9 cellular contexts compared by ENCODE assay signal in the genomic region with DNA sequence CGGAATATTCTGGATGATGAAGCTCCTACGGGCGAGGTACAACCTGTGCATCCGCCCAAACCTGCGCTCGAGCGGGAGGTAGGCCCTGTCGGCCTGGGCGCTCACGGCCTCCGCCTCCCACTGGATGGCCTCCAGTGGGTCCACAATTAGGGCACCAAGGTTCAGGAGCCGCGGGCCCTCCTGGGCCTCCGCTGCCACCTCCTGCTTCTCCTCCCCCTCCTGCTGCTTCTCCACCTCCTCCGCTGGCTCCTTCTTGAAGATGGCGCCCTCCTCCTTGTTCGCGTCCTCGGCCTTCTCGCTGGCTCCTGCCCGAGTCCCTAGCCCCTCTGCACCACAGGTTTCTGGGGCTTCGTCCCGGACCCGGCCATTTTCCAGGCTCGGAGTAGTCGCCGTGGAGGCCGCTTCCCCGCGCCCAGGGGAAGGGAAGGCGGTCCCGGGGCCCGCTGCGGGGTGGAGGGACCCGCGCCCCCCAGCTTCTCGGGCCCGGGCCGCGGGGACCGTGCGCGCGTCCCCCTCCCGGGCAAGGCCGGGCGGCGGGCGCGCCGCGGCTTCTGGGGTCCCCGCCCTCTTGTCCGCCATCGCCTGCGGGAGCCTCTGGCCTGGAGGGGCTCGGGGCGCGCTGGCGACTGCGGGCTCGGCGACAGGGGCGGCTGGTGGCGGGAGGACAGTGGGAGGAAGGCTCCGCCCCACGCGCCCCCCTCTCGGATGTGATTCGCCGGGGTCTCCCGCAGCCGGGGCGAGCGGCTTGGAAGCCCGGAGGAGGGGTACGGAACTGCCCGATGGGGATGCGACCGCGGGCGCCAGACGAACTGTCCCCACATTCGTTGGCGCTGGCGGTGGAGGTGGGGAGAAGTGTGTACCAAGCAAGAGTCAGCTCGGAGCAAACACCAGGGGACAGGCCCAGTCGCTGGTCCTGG. TPM values are rescaled to one million over a fixed set of nuclear protein-coding genes. Genes with fewer than 3 reads are reported as not detected.
DNase-seq lines count a peak whose midpoint lies in the region; ATAC-seq, FAIRE-seq and TF ChIP-seq lines count a peak whose summit lies in the region.
"Had no signal": no experiment of that assay in that cellular context is flagged by ENCODE, and none has a peak within 500 bp of the region (broad histone marks: within the 10 kb centered on the region; RNA-seq: fewer than 3 reads in every experiment).

No MANE protein-coding gene starts in this region.

- peak overlapping the region; percentile 80 for H3K4me3 Mint-ChIP-seq in dendritic cell treated with granulocyte-macrophage colony-stimulating factor and Interleukin-4, amounts not matched to agents 40 ng/mL and 50 ng/mL, for 4 days

- no peak for TF ChIP-seq RAD21 in HepG2 (CRISPR knock-in tag; IDR thresholded peaks at IDR 0.05)

- H3K27ac ChIP-seq in HepG2 (ENCODE audit: extremely low read length, insufficient read depth, low read length) = no peak overlapping the region

- peak in 1 of 2 experiments; percentile 7; a peak in 2 of 4 replicates for TF ChIP-seq POLR2A in HepG2 (IDR thresholded peaks at IDR 0.05; ENCODE audit: insufficient read depth in 1 of 2, low read depth in 2 of 2, low read length in 2 of 2)

- peaks cover 9 to 18% of the 10 kb centered on the region in 2 experiments for H3K36me3 ChIP-seq in HepG2 (replicated peaks in 1 of 2; ENCODE audit: control insufficient read depth in 1 of 2, insufficient read depth in 2 of 2, low read length in 2 of 2)

- no peaks in the 10 kb centered on the region for H3K9me3 Mint-ChIP-seq in dendritic cell treated with granulocyte-macrophage colony-stimulating factor and Interleukin-4, amounts not matched to agents 40 ng/mL and 50 ng/mL, for 4 days

- peak overlapping the region; percentile 21 for H3K27ac Mint-ChIP-seq in dendritic cell treated with granulocyte-macrophage colony-stimulating factor and Interleukin-4, amounts not matched to agents 40 ng/mL and 50 ng/mL, for 4 days

- in situ Hi-C loops in HepG2 (cut with HindIII; ENCODE audit: extremely low pct_ligation_motif_present, low pct_unique_long_range_greater_than_20kb) = no loop called here

- WGBS in HepG2 (ENCODE audit: low lambda C conversion rate) = 94% methylated on average over 88 of the region's 88 CpGs

- POLR2A ChIA-PET in HepG2 (lab: Yijun Ruan, JAX) = interaction anchor here (1.8 kb wide), 1 partner anchor 15 kb away, joined by 8 read pairs; no protein-coding TSS in a partner anchor

- CTCF ChIA-PET in HepG2 (lab: Yijun Ruan, JAX; ENCODE audit: low intra/inter-chr PET ratio, low total read pairs) = no interaction called here

- peaks cover 24% of the 10 kb centered on the region for H3K4me1 Mint-ChIP-seq in dendritic cell treated with granulocyte-macrophage colony-stimulating factor and Interleukin-4, amounts not matched to agents 40 ng/mL and 50 ng/mL, for 4 days (ENCODE audit: low read depth)

- H4K20me1 ChIP-seq in HepG2 (ENCODE audit: insufficient read depth, low read length) = no peaks in the 10 kb centered on the region

- peaks cover 22% of the 10 kb centered on the region for H3K36me3 Mint-ChIP-seq in dendritic cell treated with granulocyte-macrophage colony-stimulating factor and Interleukin-4, amounts not matched to agents 40 ng/mL and 50 ng/mL, for 4 days (ENCODE audit: low read depth)

- no peaks in the 10 kb centered on the region for H3K27me3 ChIP-seq in HepG2 (ENCODE audit: control insufficient read depth in 1 of 2, insufficient read depth in 2 of 2, low read length in 2 of 2)

- peak; percentile 46 for DNase-seq in DMS53 (lab: John Stamatoyannopoulos, UW)
- DNase-seq in DMS53 treated with DMSO at 0.1 percent for 48 hours (lab: John Stamatoyannopoulos, UW; ENCODE audit: unreplicated experiment) = no peak
- no peak for DNase-seq in HepG2 (ENCODE audit: low spot score)
- DNase-seq in stimulated activated CD4-positive, alpha-beta T cell treated with anti-CD3 and anti-CD28 coated beads, Interleukin-4, amount 100 ng/mL, for 4 hours = peak; percentile 31 to 42
- DNase-seq in dedifferentiated amniotic fluid mesenchymal stem cell (ENCODE audit: extremely low spot score) = no peak

- TF ChIP-seq EP300 in HepG2 (IDR thresholded peaks at IDR 0.05; ENCODE audit: low read depth in 2 of 2, low read length in 2 of 2) (no peak), HepG2 (CRISPR knock-in tag; IDR thresholded peaks at IDR 0.05; ENCODE audit: borderline replicate concordance) (no peak)

- H3K79me2 ChIP-seq in HepG2 (ENCODE audit: insufficient read depth, low read length) = no peaks in the 10 kb centered on the region

- no peak overlapping the region for H2AFZ ChIP-seq in HepG2 (ENCODE audit: low read length)

- no peak for FAIRE-seq in HepG2 (lab: Jason Lieb, UNC)
- FAIRE-seq: A204.1 had no signal

- peak; percentile 35 to 40 for ATAC-seq in activated CD4-positive, CD25-positive, alpha-beta regulatory T cell treated with anti-CD3 and anti-CD28 coated beads, Interleukin-2, amount 50 U/mL, for 24 hours
- ATAC-seq in HepG2 (peak; percentile 2; the same call in 1 of the 3 replicates), HG03025 (IDR thresholded peaks at IDR 0.05; ENCODE audit: low FRiP score, unreplicated experiment) (no peak)

- peaks cover 15% of the 10 kb centered on the region for H3K27me3 Mint-ChIP-seq in dendritic cell treated with granulocyte-macrophage colony-stimulating factor and Interleukin-4, amounts not matched to agents 40 ng/mL and 50 ng/mL, for 4 days

- H3K4me1 ChIP-seq in HepG2 (ENCODE audit: insufficient read depth, low read length) = peaks cover 24% of the 10 kb centered on the region

- no peak overlapping the region for H3K4me2 ChIP-seq in HepG2 (ENCODE audit: low read depth, low read length)

- TF ChIP-seq CTCF in HepG2 (CRISPR knock-in tag; IDR thresholded peaks at IDR 0.05) = no peak

- intact Hi-C loops in dendritic cell treated with granulocyte-macrophage colony-stimulating factor and Interleukin-4, amounts not matched to agents 40 ng/mL and 50 ng/mL, for 4 days (cut with micrococcal nuclease) = no loop called here
- intact Hi-C loops in HepG2 (cut with micrococcal nuclease; ENCODE audit: unreplicated experiment) = no loop called here

- no TSS peak for BruUV-seq in HepG2 (replicated peaks; lab: Mats Ljungman, UMichigan)

- H3K4me3 ChIP-seq in HepG2 (replicated peaks in 1 of 3; ENCODE audit: insufficient read depth in 1 of 3, low read depth in 2 of 3, low read length in 3 of 3) = no peak overlapping the region

- no peaks in the 10 kb centered on the region for H3K9me3 ChIP-seq in HepG2 (ENCODE audit: low read length)

- no peak overlapping the region for H3K9ac ChIP-seq in HepG2 (ENCODE audit: insufficient read depth, low read depth, low read length)

TF ChIP-seq in HepG2, 621 proteins besides CTCF, POLR2A, EP300 and RAD21 (continues in another document):
- TF ChIP-seq YEATS4 (CRISPR knock-in tag; IDR thresholded peaks at IDR 0.05; ENCODE audit: borderline replicate concordance) = no peak
- TF ChIP-seq ZC3H13 (CRISPR knock-in tag; IDR thresholded peaks at IDR 0.05) = 0 out of 2 replicates have a peak, but pooled peaks have one; percentile 19

RNA-seq across cellular contexts. Expression of gene PLAGL2, which starts 17.6 kb away (rescaled TPM):
- total RNA-seq in HepG2 (2016; rRNA removed; fragmentation: Illumina TruSeq; extraction: Trizol) = 15.3 and 26.5 TPM in 2 replicates
- 4.9 and 5.7 TPM in 2 replicates for total RNA-seq in HepG2 (2016; cell fraction: cytosol; rRNA removed; fragmentation: Illumina TruSeq; extraction: Trizol; ENCODE audit: low read depth)
- 13.7 and 22.8 TPM in 2 replicates for total RNA-seq in HepG2 (2016; cell fraction: insoluble cytoplasmic fraction; rRNA removed; fragmentation: Illumina TruSeq; extraction: Trizol)
- 25.1 and 26.3 TPM in 2 replicates for total RNA-seq in HepG2 (2016; cell fraction: membrane; rRNA removed; fragmentation: Illumina TruSeq; extraction: Trizol)
- total RNA-seq in HepG2 (2016; cell fraction: nucleus; rRNA removed; fragmentation: Illumina TruSeq; extraction: Trizol) = 16.1 and 18.8 TPM in 2 replicates
- polyA plus RNA-seq in HepG2 (2011; rRNA removed) = 14.9 and 15.2 TPM in 2 replicates
- 12.9 and 15.9 TPM in 2 replicates for polyA plus RNA-seq in HepG2 (2011; cell fraction: cytosol; rRNA removed)
- 15.6 and 19.1 TPM in 2 replicates for polyA plus RNA-seq in HepG2 (2011; cell fraction: nucleus; rRNA removed)
- polyA plus RNA-seq in HepG2 (2012) = 25.4 and 26.2 TPM in 2 replicates
- polyA plus RNA-seq in HepG2 (2016; cell fraction: cytosol; fragmentation: Illumina TruSeq; extraction: Trizol; ENCODE audit: low read depth) = 4.5 and 4.7 TPM in 2 replicates
- polyA plus RNA-seq in HepG2 (2016; cell fraction: insoluble cytoplasmic fraction; fragmentation: Illumina TruSeq; extraction: Trizol; ENCODE audit: low read depth) = 43.2 and 55.3 TPM in 2 replicates
- polyA plus RNA-seq in HepG2 (2016; cell fraction: membrane; fragmentation: Illumina TruSeq; extraction: Trizol; ENCODE audit: low read depth) = 27.0 and 27.7 TPM in 2 replicates
- 36.1 and 36.3 TPM in 2 replicates for polyA plus RNA-seq in HepG2 (2016; cell fraction: nucleus; fragmentation: Illumina TruSeq; extraction: Trizol; ENCODE audit: insufficient read depth, low read depth)
- polyA minus RNA-seq in HepG2 (2011; rRNA and poly(A)+ RNA removed; ENCODE audit: low replicate concordance) = 18.8 and 36.8 TPM in 2 replicates
- polyA minus RNA-seq in HepG2 (2011; cell fraction: cytosol; rRNA and poly(A)+ RNA removed) = 17.8 and 22.1 TPM in 2 replicates
- polyA minus RNA-seq in HepG2 (2011; cell fraction: nucleus; rRNA and poly(A)+ RNA removed) = 19.2 and 20.9 TPM in 2 replicates

RNA-seq across cellular contexts. Expression of gene POFUT1, which starts 17.7 kb away (rescaled TPM):
- 30.2 and 58.3 TPM in 2 replicates for total RNA-seq in HepG2 (2016; rRNA removed; fragmentation: Illumina TruSeq; extraction: Trizol)
- 4.8 and 5.3 TPM in 2 replicates for total RNA-seq in HepG2 (2016; cell fraction: cytosol; rRNA removed; fragmentation: Illumina TruSeq; extraction: Trizol; ENCODE audit: low read depth)
- 27.5 and 55.8 TPM in 2 replicates for total RNA-seq in HepG2 (2016; cell fraction: insoluble cytoplasmic fraction; rRNA removed; fragmentation: Illumina TruSeq; extraction: Trizol)
- 17.7 and 18.8 TPM in 2 replicates for total RNA-seq in HepG2 (2016; cell fraction: membrane; rRNA removed; fragmentation: Illumina TruSeq; extraction: Trizol)
- 47.8 and 56.4 TPM in 2 replicates for total RNA-seq in HepG2 (2016; cell fraction: nucleus; rRNA removed; fragmentation: Illumina TruSeq; extraction: Trizol)
- 35.5 and 41.6 TPM in 2 replicates for polyA plus RNA-seq in HepG2 (2011; rRNA removed)
- polyA plus RNA-seq in HepG2 (2011; cell fraction: cytosol; rRNA removed) = 39.5 and 45.0 TPM in 2 replicates
- polyA plus RNA-seq in HepG2 (2011; cell fraction: nucleus; rRNA removed) = 25.7 and 30.2 TPM in 2 replicates
- 37.6 and 40.5 TPM in 2 replicates for polyA plus RNA-seq in HepG2 (2012)
- polyA plus RNA-seq in HepG2 (2016; cell fraction: cytosol; fragmentation: Illumina TruSeq; extraction: Trizol; ENCODE audit: low read depth) = 3.9 and 4.5 TPM in 2 replicates
- polyA plus RNA-seq in HepG2 (2016; cell fraction: insoluble cytoplasmic fraction; fragmentation: Illumina TruSeq; extraction: Trizol; ENCODE audit: low read depth) = 22.5 and 25.1 TPM in 2 replicates
- polyA plus RNA-seq in HepG2 (2016; cell fraction: membrane; fragmentation: Illumina TruSeq; extraction: Trizol; ENCODE audit: low read depth) = 8.5 and 10.3 TPM in 2 replicates
- 55.8 and 62.0 TPM in 2 replicates for polyA plus RNA-seq in HepG2 (2016; cell fraction: nucleus; fragmentation: Illumina TruSeq; extraction: Trizol; ENCODE audit: insufficient read depth, low read depth)
- polyA minus RNA-seq in HepG2 (2011; rRNA and poly(A)+ RNA removed; ENCODE audit: low replicate concordance) = 44.0 and 61.9 TPM in 2 replicates
- polyA minus RNA-seq in HepG2 (2011; cell fraction: cytosol; rRNA and poly(A)+ RNA removed) = 31.7 and 41.7 TPM in 2 replicates
- 33.5 and 39.0 TPM in 2 replicates for polyA minus RNA-seq in HepG2 (2011; cell fraction: nucleus; rRNA and poly(A)+ RNA removed)

Comparison
In these comparisons a context has a peak if more than half of its experiments do, and no peak if none do; other contexts are left out.
1. DNase-seq: peak in DMS53 (single experiment) and stimulated activated CD4-positive, alpha-beta T cell treated with anti-CD3 and anti-CD28 coated beads, Interleukin-4, amount 100 ng/mL, for 4 hours (2 of 2); none in DMS53 treated with DMSO at 0.1 percent for 48 hours (single experiment), HepG2 (single experiment) and dedifferentiated amniotic fluid mesenchymal stem cell (single experiment).